9 cellular contexts compared by ENCODE assay signal in genomic region chr2:69333352-69333751, GRCh38.
"Had no signal": no experiment of that assay in that cellular context is flagged by ENCODE, and none has a peak within 500 bp of the region (broad histone marks: within the 10 kb centered on the region; RNA-seq: fewer than 3 reads in every experiment).

No MANE protein-coding gene starts in this region.

- H3K4me3 Mint-ChIP-seq: GM23338, HFFc6, IgD-negative memory B cell had no signal

- H3K4me3 ChIP-seq: GM23338, HAP-1 had no signal

- H3K27ac ChIP-seq: HL-60 had no signal

- H3K9me3 Mint-ChIP-seq: GM23338, HFFc6, IgD-negative memory B cell had no signal

- H3K9me3 ChIP-seq: HAP-1 had no signal

- H2AFZ ChIP-seq: GM23338 had no signal

- H3K27me3 Mint-ChIP-seq: IgD-negative memory B cell had no signal

- H3K4me1 Mint-ChIP-seq: GM23338 had no signal

- ATAC-seq: GM23338, HCT116 had no signal

- H3K27ac Mint-ChIP-seq: GM23338, HFFc6, IgD-negative memory B cell had no signal

- DNase-seq: H7, HFFc6, Kasumi-1, KG1 had no signal

- H3K4me2 ChIP-seq: GM23338 had no signal
